In genomic region chr13:71866173-71867091, GRCh38 we compare ENCODE assay signal across 8 cellular contexts. TPM values are rescaled to one million over a fixed set of nuclear protein-coding genes. Genes with fewer than 3 reads are reported as not detected.
DNase-seq lines count a peak whose midpoint lies in the region; ATAC-seq and TF ChIP-seq lines count a peak whose summit lies in the region.

No MANE protein-coding gene starts in this region.

- POLR2A ChIA-PET in activated naive CD8-positive, alpha-beta T cell treated with anti-CD3 and anti-CD28 coated beads, Interleukin-2, amount 10 ng/mL, durations not matched to agents 7 days and 5 days (lab: Charles Lee): no interaction called here

- peak overlapping the region; percentile 97 for H3K4me3 ChIP-seq in retinal pigment epithelial cell (ENCODE audit: low read length)

- peaks cover 70% of the 10 kb centered on the region for H3K27me3 Mint-ChIP-seq in activated naive CD8-positive, alpha-beta T cell treated with anti-CD3 and anti-CD28 coated beads, Interleukin-2, amount 10 ng/mL, durations not matched to agents 7 days and 5 days

- H3K4me3 Mint-ChIP-seq in activated naive CD8-positive, alpha-beta T cell treated with anti-CD3 and anti-CD28 coated beads, Interleukin-2, amount 10 ng/mL, durations not matched to agents 7 days and 5 days: peak overlapping the region; percentile 76

- peak; percentile 32 for ATAC-seq in activated naive CD8-positive, alpha-beta T cell treated with anti-CD3 and anti-CD28 coated beads, Interleukin-2, amount 10 ng/mL, durations not matched to agents 7 days and 5 days (ENCODE audit: low read depth)
- ATAC-seq in HG02623 (IDR thresholded peaks at IDR 0.05; ENCODE audit: unreplicated experiment): no peak
- no peak for ATAC-seq in GM21723 (IDR thresholded peaks at IDR 0.05; ENCODE audit: unreplicated experiment)

- H3K27ac Mint-ChIP-seq in activated naive CD8-positive, alpha-beta T cell treated with anti-CD3 and anti-CD28 coated beads, Interleukin-2, amount 10 ng/mL, durations not matched to agents 7 days and 5 days: no peak overlapping the region

- TF ChIP-seq CTCF in retinal pigment epithelial cell (conservative IDR thresholded peaks at IDR 0.05; ENCODE audit: low read depth, low read length): no peak

- H3K9me3 Mint-ChIP-seq in activated naive CD8-positive, alpha-beta T cell treated with anti-CD3 and anti-CD28 coated beads, Interleukin-2, amount 10 ng/mL, durations not matched to agents 7 days and 5 days: no peaks in the 10 kb centered on the region

- peaks cover 18% of the 10 kb centered on the region for H3K4me1 Mint-ChIP-seq in activated naive CD8-positive, alpha-beta T cell treated with anti-CD3 and anti-CD28 coated beads, Interleukin-2, amount 10 ng/mL, durations not matched to agents 7 days and 5 days

- DNase-seq in activated CD4-positive, alpha-beta T cell treated with anti-CD3 and anti-CD28 coated beads for 48 hours: peak; percentile 28
- DNase-seq in activated CD4-positive, alpha-beta T cell treated with anti-CD3 and anti-CD28 coated beads, Interleukin-2, amount 50 U/mL, for 4 hours: no peak
- peak; percentile 25 to 31 for DNase-seq in Kasumi-1 (lab: John Stamatoyannopoulos, UW)
- peak; percentile 54 for DNase-seq in activated naive CD8-positive, alpha-beta T cell treated with anti-CD3 and anti-CD28 coated beads, Interleukin-2, amount 10 ng/mL, durations not matched to agents 7 days and 5 days
- peak; percentile 2 for DNase-seq in hepatic stellate cell (ENCODE audit: low spot score)
- DNase-seq in retinal pigment epithelial cell (ENCODE audit: low read depth): no peak

- H3K36me3 Mint-ChIP-seq in activated naive CD8-positive, alpha-beta T cell treated with anti-CD3 and anti-CD28 coated beads, Interleukin-2, amount 10 ng/mL, durations not matched to agents 7 days and 5 days: peaks cover 4% of the 10 kb centered on the region

RNA-seq across cellular contexts. Expression of gene DACH1, which starts 0.6 kb away (rescaled TPM):
- not detected for total RNA-seq in activated naive CD8-positive, alpha-beta T cell treated with anti-CD3 and anti-CD28 coated beads, Interleukin-2, amount 10 ng/mL, durations not matched to agents 7 days and 5 days

Comparison
In these comparisons a context has a peak if more than half of its experiments do, and no peak if none do; other contexts are left out.
1. DNase-seq: peak in activated CD4-positive, alpha-beta T cell treated with anti-CD3 and anti-CD28 coated beads for 48 hours (single experiment), Kasumi-1 (2 of 2), activated naive CD8-positive, alpha-beta T cell treated with anti-CD3 and anti-CD28 coated beads, Interleukin-2, amount 10 ng/mL, durations not matched to agents 7 days and 5 days (single experiment) and hepatic stellate cell (single experiment); none in activated CD4-positive, alpha-beta T cell treated with anti-CD3 and anti-CD28 coated beads, Interleukin-2, amount 50 U/mL, for 4 hours (0 of 2) and retinal pigment epithelial cell (single experiment).